In the genomic region with DNA sequence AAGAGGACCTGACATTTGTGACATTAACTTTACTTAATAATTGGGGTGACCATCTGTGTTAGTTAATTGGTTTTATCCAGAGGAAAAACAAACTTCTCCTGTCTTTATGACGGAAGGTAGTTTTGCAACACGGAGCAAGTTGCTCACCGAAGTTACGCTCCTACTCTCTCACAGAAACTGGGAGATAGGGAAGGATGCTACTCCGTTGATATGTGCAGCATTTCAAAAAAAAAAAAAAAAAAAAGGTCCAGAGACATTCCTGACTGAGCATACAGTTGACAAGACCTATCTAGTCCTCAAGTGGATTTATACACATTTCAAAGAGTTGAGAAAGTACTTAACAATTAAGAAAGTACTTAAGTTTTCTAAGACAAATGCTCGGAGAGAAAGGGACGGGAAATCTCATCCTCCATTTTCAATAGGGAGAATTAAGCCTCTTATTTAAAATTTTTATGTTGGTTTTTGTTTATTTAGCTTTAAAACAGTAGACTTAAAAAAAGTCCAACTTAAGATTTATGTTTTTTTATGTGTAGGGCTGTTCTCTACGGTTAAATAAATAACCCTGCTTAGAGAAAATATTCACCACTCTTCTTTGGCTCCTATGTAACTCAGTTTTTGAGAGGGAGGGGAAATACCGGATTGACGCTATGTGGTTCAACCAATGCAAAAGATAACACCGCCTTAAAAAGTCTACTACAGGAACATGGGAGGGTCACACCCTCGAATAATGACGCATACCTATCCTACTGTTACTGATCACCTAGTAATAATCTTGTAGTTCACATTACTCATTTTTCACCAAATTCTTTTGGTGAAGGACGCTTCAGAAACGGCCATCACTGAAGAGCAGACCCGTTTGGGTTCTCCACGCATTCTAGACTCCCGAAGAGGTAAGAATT, we compare ENCODE assay signal across 2 cellular contexts.
TF ChIP-seq lines count a peak whose summit lies in the region.

A gene (plus strand): TSS at position 787 of the 899 bp plus-strand sequence. CDS start 50,286 bp downstream, outside the sequence.

TF ChIP-seq in GM23338, 12 proteins besides CTCF, POLR2A, EP300 and RAD21 (continues in another document):
- TF ChIP-seq NANOG (IDR thresholded peaks at IDR 0.05; ENCODE audit: borderline replicate concordance) (no peak), STAT1 (IDR thresholded peaks at IDR 0.05; ENCODE audit: unreplicated experiment) (no peak), ZNF114 (CRISPR knock-in tag; IDR thresholded peaks at IDR 0.05) (no peak), CREB1 (CRISPR knock-in tag; IDR thresholded peaks at IDR 0.05; ENCODE audit: low read depth) (no peak), JUNB (IDR thresholded peaks at IDR 0.05; ENCODE audit: unreplicated experiment) (no peak), ZNF331 (CRISPR knock-in tag; IDR thresholded peaks at IDR 0.05; ENCODE audit: low read depth) (no peak)
- TF ChIP-seq, protein P1, sequence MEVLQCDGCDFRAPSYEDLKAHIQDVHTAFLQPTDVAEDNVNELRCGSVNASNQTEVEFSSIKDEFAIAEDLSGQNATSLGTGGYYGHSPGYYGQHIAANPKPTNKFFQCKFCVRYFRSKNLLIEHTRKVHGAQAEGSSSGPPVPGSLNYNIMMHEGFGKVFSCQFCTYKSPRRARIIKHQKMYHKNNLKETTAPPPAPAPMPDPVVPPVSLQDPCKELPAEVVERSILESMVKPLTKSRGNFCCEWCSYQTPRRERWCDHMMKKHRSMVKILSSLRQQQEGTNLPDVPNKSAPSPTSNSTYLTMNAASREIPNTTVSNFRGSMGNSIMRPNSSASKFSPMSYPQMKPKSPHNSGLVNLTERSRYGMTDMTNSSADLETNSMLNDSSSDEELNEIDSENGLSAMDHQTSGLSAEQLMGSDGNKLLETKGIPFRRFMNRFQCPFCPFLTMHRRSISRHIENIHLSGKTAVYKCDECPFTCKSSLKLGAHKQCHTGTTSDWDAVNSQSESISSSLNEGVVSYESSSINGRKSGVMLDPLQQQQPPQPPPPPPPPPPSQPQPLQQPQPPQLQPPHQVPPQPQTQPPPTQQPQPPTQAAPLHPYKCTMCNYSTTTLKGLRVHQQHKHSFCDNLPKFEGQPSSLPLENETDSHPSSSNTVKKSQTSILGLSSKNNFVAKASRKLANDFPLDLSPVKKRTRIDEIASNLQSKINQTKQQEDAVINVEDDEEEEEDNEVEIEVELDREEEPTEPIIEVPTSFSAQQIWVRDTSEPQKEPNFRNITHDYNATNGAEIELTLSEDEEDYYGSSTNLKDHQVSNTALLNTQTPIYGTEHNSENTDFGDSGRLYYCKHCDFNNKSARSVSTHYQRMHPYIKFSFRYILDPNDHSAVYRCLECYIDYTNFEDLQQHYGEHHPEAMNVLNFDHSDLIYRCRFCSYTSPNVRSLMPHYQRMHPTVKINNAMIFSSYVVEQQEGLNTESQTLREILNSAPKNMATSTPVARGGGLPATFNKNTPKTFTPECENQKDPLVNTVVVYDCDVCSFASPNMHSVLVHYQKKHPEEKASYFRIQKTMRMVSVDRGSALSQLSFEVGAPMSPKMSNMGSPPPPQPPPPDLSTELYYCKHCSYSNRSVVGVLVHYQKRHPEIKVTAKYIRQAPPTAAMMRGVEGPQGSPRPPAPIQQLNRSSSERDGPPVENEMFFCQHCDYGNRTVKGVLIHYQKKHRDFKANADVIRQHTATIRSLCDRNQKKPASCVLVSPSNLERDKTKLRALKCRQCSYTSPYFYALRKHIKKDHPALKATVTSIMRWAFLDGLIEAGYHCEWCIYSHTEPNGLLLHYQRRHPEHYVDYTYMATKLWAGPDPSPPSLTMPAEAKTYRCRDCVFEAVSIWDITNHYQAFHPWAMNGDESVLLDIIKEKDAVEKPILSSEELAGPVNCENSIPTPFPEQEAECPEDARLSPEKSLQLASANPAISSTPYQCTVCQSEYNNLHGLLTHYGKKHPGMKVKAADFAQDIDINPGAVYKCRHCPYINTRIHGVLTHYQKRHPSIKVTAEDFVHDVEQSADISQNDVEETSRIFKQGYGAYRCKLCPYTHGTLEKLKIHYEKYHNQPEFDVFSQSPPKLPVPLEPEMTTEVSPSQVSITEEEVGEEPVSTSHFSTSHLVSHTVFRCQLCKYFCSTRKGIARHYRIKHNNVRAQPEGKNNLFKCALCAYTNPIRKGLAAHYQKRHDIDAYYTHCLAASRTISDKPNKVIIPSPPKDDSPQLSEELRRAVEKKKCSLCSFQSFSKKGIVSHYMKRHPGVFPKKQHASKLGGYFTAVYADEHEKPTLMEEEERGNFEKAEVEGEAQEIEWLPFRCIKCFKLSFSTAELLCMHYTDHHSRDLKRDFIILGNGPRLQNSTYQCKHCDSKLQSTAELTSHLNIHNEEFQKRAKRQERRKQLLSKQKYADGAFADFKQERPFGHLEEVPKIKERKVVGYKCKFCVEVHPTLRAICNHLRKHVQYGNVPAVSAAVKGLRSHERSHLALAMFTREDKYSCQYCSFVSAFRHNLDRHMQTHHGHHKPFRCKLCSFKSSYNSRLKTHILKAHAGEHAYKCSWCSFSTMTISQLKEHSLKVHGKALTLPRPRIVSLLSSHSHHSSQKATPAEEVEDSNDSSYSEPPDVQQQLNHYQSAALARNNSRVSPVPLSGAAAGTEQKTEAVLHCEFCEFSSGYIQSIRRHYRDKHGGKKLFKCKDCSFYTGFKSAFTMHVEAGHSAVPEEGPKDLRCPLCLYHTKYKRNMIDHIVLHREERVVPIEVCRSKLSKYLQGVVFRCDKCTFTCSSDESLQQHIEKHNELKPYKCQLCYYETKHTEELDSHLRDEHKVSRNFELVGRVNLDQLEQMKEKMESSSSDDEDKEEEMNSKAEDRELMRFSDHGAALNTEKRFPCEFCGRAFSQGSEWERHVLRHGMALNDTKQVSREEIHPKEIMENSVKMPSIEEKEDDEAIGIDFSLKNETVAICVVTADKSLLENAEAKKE (CRISPR knock-in tag; IDR thresholded peaks at IDR 0.05), result no peak
- TF ChIP-seq, protein P2, sequence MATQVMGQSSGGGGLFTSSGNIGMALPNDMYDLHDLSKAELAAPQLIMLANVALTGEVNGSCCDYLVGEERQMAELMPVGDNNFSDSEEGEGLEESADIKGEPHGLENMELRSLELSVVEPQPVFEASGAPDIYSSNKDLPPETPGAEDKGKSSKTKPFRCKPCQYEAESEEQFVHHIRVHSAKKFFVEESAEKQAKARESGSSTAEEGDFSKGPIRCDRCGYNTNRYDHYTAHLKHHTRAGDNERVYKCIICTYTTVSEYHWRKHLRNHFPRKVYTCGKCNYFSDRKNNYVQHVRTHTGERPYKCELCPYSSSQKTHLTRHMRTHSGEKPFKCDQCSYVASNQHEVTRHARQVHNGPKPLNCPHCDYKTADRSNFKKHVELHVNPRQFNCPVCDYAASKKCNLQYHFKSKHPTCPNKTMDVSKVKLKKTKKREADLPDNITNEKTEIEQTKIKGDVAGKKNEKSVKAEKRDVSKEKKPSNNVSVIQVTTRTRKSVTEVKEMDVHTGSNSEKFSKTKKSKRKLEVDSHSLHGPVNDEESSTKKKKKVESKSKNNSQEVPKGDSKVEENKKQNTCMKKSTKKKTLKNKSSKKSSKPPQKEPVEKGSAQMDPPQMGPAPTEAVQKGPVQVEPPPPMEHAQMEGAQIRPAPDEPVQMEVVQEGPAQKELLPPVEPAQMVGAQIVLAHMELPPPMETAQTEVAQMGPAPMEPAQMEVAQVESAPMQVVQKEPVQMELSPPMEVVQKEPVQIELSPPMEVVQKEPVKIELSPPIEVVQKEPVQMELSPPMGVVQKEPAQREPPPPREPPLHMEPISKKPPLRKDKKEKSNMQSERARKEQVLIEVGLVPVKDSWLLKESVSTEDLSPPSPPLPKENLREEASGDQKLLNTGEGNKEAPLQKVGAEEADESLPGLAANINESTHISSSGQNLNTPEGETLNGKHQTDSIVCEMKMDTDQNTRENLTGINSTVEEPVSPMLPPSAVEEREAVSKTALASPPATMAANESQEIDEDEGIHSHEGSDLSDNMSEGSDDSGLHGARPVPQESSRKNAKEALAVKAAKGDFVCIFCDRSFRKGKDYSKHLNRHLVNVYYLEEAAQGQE (IDR thresholded peaks at IDR 0.05; ENCODE audit: unreplicated experiment), result no peak

TF ChIP-seq in endothelial cell of umbilical vein, 7 proteins besides CTCF, POLR2A, EP300 and RAD21:
- TF ChIP-seq FOS (IDR thresholded peaks at IDR 0.05; ENCODE audit: borderline replicate concordance, insufficient read depth, low read length), result peak; percentile 43
- TF ChIP-seq GATA2 (IDR thresholded peaks at IDR 0.05; ENCODE audit: insufficient read depth, insufficient read length, low read depth, low read length), result no peak
- TF ChIP-seq JUN (IDR thresholded peaks at IDR 0.05; ENCODE audit: borderline replicate concordance, insufficient read depth, insufficient read length, low read depth), result peak; percentile 13
TF ChIP-seq in endothelial cell of umbilical vein: peak in this region for 2.
